19 cellular contexts compared by ENCODE assay signal in genomic region chr20:24747015-24747712, GRCh38.
DNase-seq lines count a peak whose midpoint lies in the region; ATAC-seq and TF ChIP-seq lines count a peak whose summit lies in the region.
"Had no signal": no experiment of that assay in that cellular context is flagged by ENCODE, and none has a peak within 500 bp of the region (broad histone marks: within the 10 kb centered on the region; RNA-seq: fewer than 3 reads in every experiment).

No MANE protein-coding gene starts in this region.

- H3K4me3 Mint-ChIP-seq in activated naive CD4-positive, alpha-beta T cell treated with anti-CD3 and anti-CD28 coated beads, Interleukin-2, amount 10 ng/mL, durations not matched to agents 7 days and 5 days = no peak overlapping the region
- no peak overlapping the region for H3K4me3 Mint-ChIP-seq in nephron progenitor cell
- H3K4me3 Mint-ChIP-seq: naive B cell had no signal

- 55 to 65% (median 63%) methylated on average over 10 of the region's 10 CpGs for WGBS in psoas muscle, 3 donors

- H3K9me3 Mint-ChIP-seq in activated naive CD4-positive, alpha-beta T cell treated with anti-CD3 and anti-CD28 coated beads, Interleukin-2, amount 10 ng/mL, durations not matched to agents 7 days and 5 days = no peaks in the 10 kb centered on the region
- H3K9me3 Mint-ChIP-seq in nephron progenitor cell = no peaks in the 10 kb centered on the region

- no peaks in the 10 kb centered on the region for H3K27me3 ChIP-seq in psoas muscle (ENCODE audit: insufficient read depth in 3 of 3, low read length in 2 of 3)
- H3K27me3 ChIP-seq: sigmoid colon had no signal

- H3K4me1 Mint-ChIP-seq in activated naive CD4-positive, alpha-beta T cell treated with anti-CD3 and anti-CD28 coated beads, Interleukin-2, amount 10 ng/mL, durations not matched to agents 7 days and 5 days = peaks cover 16% of the 10 kb centered on the region
- H3K4me1 Mint-ChIP-seq in nephron progenitor cell = peaks cover 24% of the 10 kb centered on the region
- H3K4me1 Mint-ChIP-seq: naive B cell had no signal

- peak; percentile 45 for DNase-seq in activated naive CD4-positive, alpha-beta T cell treated with anti-CD3 and anti-CD28 coated beads, Interleukin-2, amount 10 ng/mL, durations not matched to agents 7 days and 5 days
- DNase-seq in activated naive CD4-positive, alpha-beta T cell (lab: John Stamatoyannopoulos, UW) = no peak
- peak; percentile 79 for DNase-seq in SK-N-DZ (ENCODE audit: low spot score)
- DNase-seq in nephron progenitor cell = peak; percentile 20
- peak; percentile 18 for DNase-seq in ureter (ENCODE audit: low spot score)
- DNase-seq in psoas muscle = no peak
- no peak for DNase-seq in GDM1 (lab: John Stamatoyannopoulos, UW)
- DNase-seq in SW 1271 (lab: John Stamatoyannopoulos, UW) = no peak
- DNase-seq: activated CD4-positive, CD25-positive, alpha-beta regulatory T cell treated with anti-CD3 and anti-CD28 coated beads, Interleukin-2, amount 50 U/mL, for 72 hours; naive B cell; NCI-H2227 treated with DMSO at 0.1 percent for 48 hours; NCI-H82; SIG-M5; sigmoid colon; T-helper 1 cell had no signal

- ATAC-seq in psoas muscle = no peak
- ATAC-seq: left lobe of liver had no signal

- no peak overlapping the region for H3K4me3 ChIP-seq in psoas muscle
- H3K4me3 ChIP-seq: sigmoid colon, suprapubic skin had no signal

- no peak overlapping the region for H3K27ac ChIP-seq in psoas muscle
- H3K27ac ChIP-seq: KMS-11, parathyroid adenoma, sigmoid colon, suprapubic skin had no signal

- TF ChIP-seq CTCF in nephron progenitor cell (IDR thresholded peaks at IDR 0.05) (no peak), psoas muscle (IDR thresholded peaks at IDR 0.05) (no peak)

- H3K36me3 ChIP-seq in psoas muscle (ENCODE audit: insufficient read depth in 1 of 2, low read depth in 1 of 2) = no peaks in the 10 kb centered on the region
- H3K36me3 ChIP-seq: sigmoid colon, suprapubic skin had no signal

- peaks cover 17% of the 10 kb centered on the region for H3K27me3 Mint-ChIP-seq in activated naive CD4-positive, alpha-beta T cell treated with anti-CD3 and anti-CD28 coated beads, Interleukin-2, amount 10 ng/mL, durations not matched to agents 7 days and 5 days
- H3K27me3 Mint-ChIP-seq in nephron progenitor cell (ENCODE audit: low read depth, poor library complexity) = peaks cover 6% of the 10 kb centered on the region

- no peaks in the 10 kb centered on the region for H3K36me3 Mint-ChIP-seq in activated naive CD4-positive, alpha-beta T cell treated with anti-CD3 and anti-CD28 coated beads, Interleukin-2, amount 10 ng/mL, durations not matched to agents 7 days and 5 days
- H3K36me3 Mint-ChIP-seq in nephron progenitor cell (ENCODE audit: low read depth) = no peaks in the 10 kb centered on the region
- H3K36me3 Mint-ChIP-seq: naive B cell had no signal

- H3K4me1 ChIP-seq in psoas muscle = no peaks in the 10 kb centered on the region
- H3K4me1 ChIP-seq: parathyroid adenoma, sigmoid colon had no signal

- H3K27ac Mint-ChIP-seq in activated naive CD4-positive, alpha-beta T cell treated with anti-CD3 and anti-CD28 coated beads, Interleukin-2, amount 10 ng/mL, durations not matched to agents 7 days and 5 days = no peak overlapping the region
- H3K27ac Mint-ChIP-seq in nephron progenitor cell = no peak overlapping the region

- intact Hi-C loops in psoas muscle (cut with DNase I) = loop anchor here in 1 of 2 donors (10.0 kb wide), 1 partner anchor 62 kb away; no protein-coding TSS in a partner anchor

- no peaks in the 10 kb centered on the region for H3K9me3 ChIP-seq in psoas muscle
- H3K9me3 ChIP-seq: sigmoid colon, suprapubic skin had no signal

- CTCF ChIA-PET in activated naive CD4-positive, alpha-beta T cell treated with anti-CD3 and anti-CD28 coated beads, Interleukin-2, amount 10 ng/mL, durations not matched to agents 7 days and 5 days (lab: Charles Lee) = no interaction called here

Comparison
In these comparisons a context has a peak if more than half of its experiments do, and no peak if none do; other contexts are left out.
1. DNase-seq: peak in activated naive CD4-positive, alpha-beta T cell treated with anti-CD3 and anti-CD28 coated beads, Interleukin-2, amount 10 ng/mL, durations not matched to agents 7 days and 5 days (single experiment), SK-N-DZ (single experiment), nephron progenitor cell (single experiment) and ureter (single experiment); none in activated naive CD4-positive, alpha-beta T cell (0 of 4), psoas muscle (0 of 2), GDM1 (single experiment) and SW 1271 (0 of 2).